Comparison of ENCODE assay signal across 8 cellular contexts in genomic region chr1:39105841-39106765, GRCh38.
DNase-seq lines count a peak whose midpoint lies in the region; ATAC-seq and TF ChIP-seq lines count a peak whose summit lies in the region.

No MANE protein-coding gene starts in this region.

- H3K4me1 Mint-ChIP-seq in CD8-positive, alpha-beta memory T cell, result peaks cover 13 to 16% (median 15%) of the 10 kb centered on the region in 3 donors
- peaks cover 21 to 28% of the 10 kb centered on the region in 2 donors for H3K4me1 Mint-ChIP-seq in natural killer cell

- H3K27me3 ChIP-seq in CD8-positive, alpha-beta memory T cell (ENCODE audit: insufficient read depth, low read length, poor library complexity, severe bottlenecking), result no peaks in the 10 kb centered on the region
- H3K27me3 ChIP-seq in fibroblast of lung (ENCODE audit: control insufficient read depth, insufficient read depth, low read length), result no peaks in the 10 kb centered on the region

- DNase-seq in CD8-positive, alpha-beta memory T cell, result peak in 4 of 5 donors; percentile 17 to 54 (median 22)
- peak; percentile 62 for DNase-seq in GM20000 (ENCODE audit: low spot score)
- DNase-seq in NCI-H2029 (lab: John Stamatoyannopoulos, UW), result peak; percentile 95
- DNase-seq in activated CD8-positive, alpha-beta memory T cell treated with anti-CD3 and anti-CD28 coated beads for 24 hours, result peak; percentile 76
- DNase-seq in fibroblast of lung (ENCODE audit: low read depth in 2 of 2), result peak; percentile 51 to 53
- DNase-seq in natural killer cell, result no peak
- DNase-seq in NCI-H128 (lab: John Stamatoyannopoulos, UW; ENCODE audit: unreplicated experiment), result no peak

- TF ChIP-seq CTCF in GM20000 (IDR thresholded peaks at IDR 0.05; ENCODE audit: extremely low read depth, missing control alignments) (no peak), fibroblast of lung (conservative IDR thresholded peaks at IDR 0.05 in 1 of 2, IDR thresholded peaks at IDR 0.05 in 1 of 2; ENCODE audit: low read depth in 1 of 2, low read length in 2 of 2) (no peak), natural killer cell (IDR thresholded peaks at IDR 0.05) (no peak)

- peak overlapping the region; percentile 53 for H3K27ac ChIP-seq in CD8-positive, alpha-beta memory T cell (ENCODE audit: low read depth, low read length)
- peak overlapping the region; percentile 85 for H3K27ac ChIP-seq in fibroblast of lung (ENCODE audit: insufficient read depth, low read length)

- H3K9me3 Mint-ChIP-seq in CD8-positive, alpha-beta memory T cell, result no peaks in the 10 kb centered on the region
- no peaks in the 10 kb centered on the region for H3K9me3 Mint-ChIP-seq in natural killer cell

- peak; percentile 33 to 55 (median 40) for ATAC-seq in natural killer cell
- ATAC-seq in GM19395 (IDR thresholded peaks at IDR 0.05; ENCODE audit: unreplicated experiment), result no peak

- no peaks in the 10 kb centered on the region for H4K20me1 ChIP-seq in fibroblast of lung (ENCODE audit: control insufficient read depth, extremely low read depth, insufficient read depth, low read length)

- peaks cover 25% of the 10 kb centered on the region for H3K4me1 ChIP-seq in CD8-positive, alpha-beta memory T cell (ENCODE audit: insufficient read depth, low read length)
- H3K4me1 ChIP-seq in fibroblast of lung (ENCODE audit: control insufficient read depth, extremely low read depth, insufficient read depth, low read length), result peaks cover 27% of the 10 kb centered on the region

- CTCF ChIA-PET in CD8-positive, alpha-beta memory T cell (lab: Charles Lee), result interaction anchor here (1.0 to 2.3 kb wide), 3 partner anchors 15 to 433 kb away, joined by 3 to 7 read pairs (median 3); no protein-coding TSS in a partner anchor

- H3K36me3 Mint-ChIP-seq in CD8-positive, alpha-beta memory T cell, result no peaks in the 10 kb centered on the region
- H3K36me3 Mint-ChIP-seq in natural killer cell, result no peaks in the 10 kb centered on the region

- H3K9me3 ChIP-seq in CD8-positive, alpha-beta memory T cell (ENCODE audit: low read length), result no peaks in the 10 kb centered on the region
- H3K9me3 ChIP-seq in fibroblast of lung (ENCODE audit: control insufficient read depth, insufficient read depth, low read depth, low read length), result no peaks in the 10 kb centered on the region

- no peaks in the 10 kb centered on the region for H3K27me3 Mint-ChIP-seq in CD8-positive, alpha-beta memory T cell
- peaks cover 9 to 10% of the 10 kb centered on the region in 2 donors for H3K27me3 Mint-ChIP-seq in natural killer cell (ENCODE audit: low read depth in 2 of 2)

- POLR2A ChIA-PET in CD8-positive, alpha-beta memory T cell (lab: Charles Lee), result interaction anchor here (0.6 kb wide), 1 partner anchor 439 kb away, joined by 4 read pairs; no protein-coding TSS in a partner anchor

- H3K4me3 ChIP-seq in CD8-positive, alpha-beta memory T cell (ENCODE audit: low read length), result peak overlapping the region; percentile 58
- peak overlapping the region; percentile 68 to 89 (median 84) for H3K4me3 ChIP-seq in fibroblast of lung (replicated peaks in 1 of 4; ENCODE audit: control extremely low read depth in 1 of 4, insufficient read depth in 1 of 4, low read depth in 3 of 4, low read length in 4 of 4)

- H3K4me2 ChIP-seq in fibroblast of lung (ENCODE audit: extremely low read depth, insufficient read depth, low read length), result peak overlapping the region; percentile 84

- H2AFZ ChIP-seq in fibroblast of lung (ENCODE audit: low read length), result no peak overlapping the region

- H3K27ac Mint-ChIP-seq in CD8-positive, alpha-beta memory T cell, result peak overlapping the region in 5 of 8 donors; percentile 14 to 86 (median 59)
- H3K27ac Mint-ChIP-seq in natural killer cell, result peak overlapping the region; percentile 18 to 68

- intact Hi-C loops in natural killer cell (cut with micrococcal nuclease), result loop anchor here (10.0 kb wide), 1 partner anchor 309 kb away; no protein-coding TSS in a partner anchor

- peak overlapping the region; percentile 80 for H3K9ac ChIP-seq in fibroblast of lung (ENCODE audit: insufficient read depth, low read length)

- H3K79me2 ChIP-seq in fibroblast of lung (ENCODE audit: control insufficient read depth, insufficient read depth, low read length), result peaks cover 68% of the 10 kb centered on the region

- no peaks in the 10 kb centered on the region for H3K36me3 ChIP-seq in CD8-positive, alpha-beta memory T cell (ENCODE audit: insufficient read depth, low read length)
- no peaks in the 10 kb centered on the region for H3K36me3 ChIP-seq in fibroblast of lung (ENCODE audit: control insufficient read depth, insufficient read depth, low read length)

- peak overlapping the region in 6 of 7 donors; percentile 86 to 93 (median 88) for H3K4me3 Mint-ChIP-seq in CD8-positive, alpha-beta memory T cell
- peak overlapping the region; percentile 87 for H3K4me3 Mint-ChIP-seq in natural killer cell

Comparison
In these comparisons a context has a peak if more than half of its experiments do, and no peak if none do; other contexts are left out.
1. DNase-seq: peak in CD8-positive, alpha-beta memory T cell (4 of 5), GM20000 (single experiment), NCI-H2029 (single experiment), activated CD8-positive, alpha-beta memory T cell treated with anti-CD3 and anti-CD28 coated beads for 24 hours (single experiment) and fibroblast of lung (2 of 2); none in natural killer cell (single experiment) and NCI-H128 (single experiment).